Comparison of ENCODE assay signal across 8 cellular contexts in the genomic region with DNA sequence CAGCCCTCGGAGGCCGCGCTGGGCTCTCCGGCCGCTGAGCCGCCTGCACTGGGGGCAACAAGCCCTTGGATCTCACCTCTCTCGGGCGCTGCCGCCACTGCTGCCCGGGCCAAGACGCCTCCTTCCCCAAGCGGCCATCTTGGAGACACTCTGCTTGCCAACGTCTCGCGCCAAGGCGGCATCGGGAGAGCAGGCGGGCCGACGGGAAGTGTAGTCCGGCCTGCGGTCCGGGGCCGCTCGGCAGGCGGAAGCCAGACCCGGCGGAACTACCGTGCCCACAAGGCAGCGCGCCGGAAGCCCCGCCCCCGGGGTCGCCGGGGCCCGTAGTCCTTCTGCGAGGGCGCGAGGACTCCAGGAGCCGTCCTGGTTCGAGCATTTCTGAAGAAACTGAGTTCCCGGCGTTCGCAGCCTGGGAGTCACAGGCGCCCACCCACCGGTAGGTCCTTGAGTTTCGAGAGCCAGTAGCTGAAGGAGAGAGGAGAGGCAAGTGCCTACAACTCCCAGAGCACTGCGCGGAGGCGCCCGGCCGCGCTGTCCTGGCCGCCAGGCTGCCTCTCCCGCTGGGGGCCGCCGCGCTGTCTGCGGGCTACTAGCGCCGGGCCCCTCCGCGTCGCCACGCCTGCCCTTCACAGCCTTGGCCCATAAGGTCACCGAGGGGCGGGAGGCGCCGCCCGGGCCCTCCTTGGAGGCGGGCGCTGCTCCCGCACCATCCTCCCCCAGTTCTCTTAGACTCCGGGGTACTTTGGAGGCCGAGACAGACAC. TPM values are rescaled to one million over a fixed set of nuclear protein-coding genes. Genes with fewer than 3 reads are reported as not detected.
DNase-seq lines count a peak whose midpoint lies in the region; ATAC-seq and TF ChIP-seq lines count a peak whose summit lies in the region.

A gene with protein sequence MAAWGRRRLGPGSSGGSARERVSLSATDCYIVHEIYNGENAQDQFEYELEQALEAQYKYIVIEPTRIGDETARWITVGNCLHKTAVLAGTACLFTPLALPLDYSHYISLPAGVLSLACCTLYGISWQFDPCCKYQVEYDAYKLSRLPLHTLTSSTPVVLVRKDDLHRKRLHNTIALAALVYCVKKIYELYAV (minus strand): TSS at position 147 of the 762 bp plus-strand sequence. CDS start 9 bp downstream, at position 138.

- no peaks in the 10 kb centered on the region; the same call in 1 of the 2 replicates for H3K36me3 ChIP-seq in Caco-2 (ENCODE audit: control insufficient read depth, insufficient read depth, low read length)
- peaks cover 21% of the 10 kb centered on the region for H3K36me3 ChIP-seq in effector memory CD4-positive, alpha-beta T cell (ENCODE audit: control insufficient read depth, insufficient read depth, low read length)

- DNase-seq in Caco-2 (peak; percentile 96 to 98), HT1080 (ENCODE audit: low read depth) (peak; percentile 96), NOMO-1 treated with DMSO at 0.1 percent for 48 hours (lab: John Stamatoyannopoulos, UW; ENCODE audit: unreplicated experiment) (peak; percentile 94), memory B cell (ENCODE audit: low spot score in 2 of 2) (peak; percentile 95 to 98)
- DNase-seq in activated CD8-positive, alpha-beta memory T cell treated with anti-CD3 and anti-CD28 coated beads for 4 hours (ENCODE audit: low read depth in 2 of 2): peak; percentile 90
- peak; percentile 87 to 92 (median 90) for DNase-seq in effector memory CD4-positive, alpha-beta T cell
- peak; percentile 88 for DNase-seq in stimulated activated CD8-positive, alpha-beta memory T cell treated with anti-CD3 and anti-CD28 coated beads, Interleukin-12 subunit alpha, Interleukin-12 subunit beta, amount 100 ng/mL, for 1 hour (ENCODE audit: low read depth)

- peak; percentile 83 for ATAC-seq in GM21367 (IDR thresholded peaks at IDR 0.05; ENCODE audit: unreplicated experiment)
- peak; percentile 93 for ATAC-seq in memory B cell (ENCODE audit: low read depth)

- H3K36me3 Mint-ChIP-seq in Caco-2 (ENCODE audit: insufficient read depth, unreplicated experiment): peaks cover 26% of the 10 kb centered on the region
- peaks cover 5% of the 10 kb centered on the region for H3K36me3 Mint-ChIP-seq in memory B cell

- intact Hi-C loops in Caco-2 (cut with micrococcal nuclease; ENCODE audit: unreplicated experiment): loop anchor here (1.0 to 2.0 kb wide), 3 partner anchors 39 to 88 kb away; partner anchors contain the start of genes DHRS7B and NATD1

- POLR2A ChIA-PET in Caco-2 (lab: Charles Lee): interaction anchor here (1.0 to 1.9 kb wide), 3 partner anchors 19 to 171 kb away, joined by 3 to 9 read pairs (median 4); partner anchors contain the start of gene USP22

- H3K4me1 Mint-ChIP-seq in Caco-2 (ENCODE audit: low read depth, unreplicated experiment) (peaks cover 29% of the 10 kb centered on the region), memory B cell (peaks cover 20% of the 10 kb centered on the region)

- H3K27me3 ChIP-seq in Caco-2 (replicated peaks; ENCODE audit: control insufficient read depth, insufficient read depth, low read length): no peaks in the 10 kb centered on the region
- no peaks in the 10 kb centered on the region for H3K27me3 ChIP-seq in effector memory CD4-positive, alpha-beta T cell (replicated peaks; ENCODE audit: control insufficient read depth, insufficient read depth, low read length, poor library complexity, severe bottlenecking)

- no peaks in the 10 kb centered on the region for H3K27me3 Mint-ChIP-seq in Caco-2 (ENCODE audit: insufficient read depth, unreplicated experiment)
- no peaks in the 10 kb centered on the region for H3K27me3 Mint-ChIP-seq in memory B cell

- H3K9me3 Mint-ChIP-seq in Caco-2 (ENCODE audit: unreplicated experiment) (no peaks in the 10 kb centered on the region), memory B cell (no peaks in the 10 kb centered on the region)

- TF ChIP-seq CTCF in Caco-2 (IDR thresholded peaks at IDR 0.05; ENCODE audit: insufficient read depth in 1 of 2, low read depth in 1 of 2, low read length in 1 of 2, severe bottlenecking in 1 of 2, unreplicated experiment in 1 of 2): peak in 1 of 2 experiments; percentile 1

- H3K4me3 ChIP-seq in Caco-2 (ENCODE audit: low read depth, low read length): peak within 1 kb of the TSS; percentile 89
- H3K4me3 ChIP-seq in effector memory CD4-positive, alpha-beta T cell (ENCODE audit: insufficient read depth, low read depth, low read length, poor library complexity, severe bottlenecking): peak within 1 kb of the TSS; percentile 96

- H3K27ac Mint-ChIP-seq in Caco-2 (ENCODE audit: unreplicated experiment) (peak within 1 kb of the TSS; percentile 98), memory B cell (peak within 1 kb of the TSS; percentile 95)

- peaks cover 21% of the 10 kb centered on the region; the same call in 1 of the 2 replicates for H3K4me1 ChIP-seq in Caco-2
- peaks cover 23% of the 10 kb centered on the region for H3K4me1 ChIP-seq in effector memory CD4-positive, alpha-beta T cell (ENCODE audit: control insufficient read depth, insufficient read depth, low read length, poor library complexity, severe bottlenecking)

- no peaks in the 10 kb centered on the region for H3K9me3 ChIP-seq in Caco-2
- H3K9me3 ChIP-seq in effector memory CD4-positive, alpha-beta T cell (ENCODE audit: control insufficient read depth, low read length): no peaks in the 10 kb centered on the region

- H3K4me3 Mint-ChIP-seq in Caco-2 (ENCODE audit: unreplicated experiment): peak within 1 kb of the TSS; percentile 96
- peak within 1 kb of the TSS; percentile 95 for H3K4me3 Mint-ChIP-seq in memory B cell

- no TSS peak for BruUV-seq in Caco-2 (replicated peaks; lab: Mats Ljungman, UMichigan)

- H3K27ac ChIP-seq in effector memory CD4-positive, alpha-beta T cell (ENCODE audit: insufficient read depth, low read length, poor library complexity, severe bottlenecking): peak within 1 kb of the TSS; percentile 85

- CTCF ChIA-PET in Caco-2 (lab: Charles Lee): interaction anchor here (0.5 to 1.5 kb wide), 5 partner anchors 19 to 172 kb away, joined by 3 to 7 read pairs (median 4); partner anchors contain the start of gene USP22

RNA-seq across cellular contexts. Expression of the gene that starts here (rescaled TPM):
- total RNA-seq in Caco-2 (2022): 39.1 and 40.7 TPM in 2 replicates
- total RNA-seq in HT1080 (2014; rRNA removed; shearing (Covaris generic)): 38.3 and 52.3 TPM in 2 replicates
- polyA plus RNA-seq in HT1080 (2015; cell fraction: cytosol; rRNA removed): 31.3 and 35.4 TPM in 2 replicates
- 16.4 and 16.8 TPM in 2 replicates for polyA plus RNA-seq in HT1080 (2015; cell fraction: nucleus; rRNA removed)

Comparison
In these comparisons a context has a peak if more than half of its experiments do, and no peak if none do; other contexts are left out.
1. Peak in every context shown above with its lines: DNase-seq, ATAC-seq, H3K4me3 ChIP-seq and H3K27ac ChIP-seq.